1 cellular context compared by ENCODE assay signal in genomic region chr4:109815151-109816081, GRCh38.
TF ChIP-seq lines count a peak whose summit lies in the region.

TSS of gene GAR1 (plus strand) at chr4:109815762. CDS start at chr4:109816165, 403 bp downstream.

TF ChIP-seq in HepG2, 621 proteins besides CTCF, POLR2A, EP300 and RAD21 (continued from another document and continues in another):
- TF ChIP-seq PRDM10 (CRISPR knock-in tag; IDR thresholded peaks at IDR 0.05; ENCODE audit: low read depth) (peak; percentile 6; the same call in 1 of the 2 replicates), ZFP37 (CRISPR knock-in tag; IDR thresholded peaks at IDR 0.05; ENCODE audit: borderline replicate concordance) (peak; percentile 18; the same call in 1 of the 2 replicates), ZZZ3 (CRISPR knock-in tag; IDR thresholded peaks at IDR 0.05; ENCODE audit: borderline replicate concordance) (no peak), FOXP1 (IDR thresholded peaks at IDR 0.05) (no peak), FOXP1 (CRISPR knock-in tag; IDR thresholded peaks at IDR 0.05) (peak; percentile 8; the same call in 1 of the 2 replicates), ISL2 (CRISPR knock-in tag; IDR thresholded peaks at IDR 0.05) (0 out of 2 replicates have a peak, but pooled peaks have one; percentile 47), ZNF674 (CRISPR knock-in tag; IDR thresholded peaks at IDR 0.05; ENCODE audit: low read depth) (no peak), YEATS4 (CRISPR knock-in tag; IDR thresholded peaks at IDR 0.05; ENCODE audit: borderline replicate concordance) (peak; percentile 95), ZNF652 (CRISPR knock-in tag; IDR thresholded peaks at IDR 0.05; ENCODE audit: borderline replicate concordance, low read depth) (no peak), ZNF512B (CRISPR knock-in tag; IDR thresholded peaks at IDR 0.05; ENCODE audit: borderline replicate concordance) (no peak), STAG1 (CRISPR knock-in tag; IDR thresholded peaks at IDR 0.05) (0 out of 2 replicates have a peak, but pooled peaks have one; percentile 23), RARA (CRISPR knock-in tag; IDR thresholded peaks at IDR 0.05) (peak; percentile 37; the same call in 1 of the 2 replicates), KLF13 (CRISPR knock-in tag; IDR thresholded peaks at IDR 0.05) (no peak), MLLT10 (CRISPR knock-in tag; IDR thresholded peaks at IDR 0.05) (no peak), SP140L (CRISPR knock-in tag; IDR thresholded peaks at IDR 0.05; ENCODE audit: borderline replicate concordance) (0 out of 2 replicates have a peak, but pooled peaks have one; percentile 42), FOSL1 (CRISPR knock-in tag; IDR thresholded peaks at IDR 0.05; ENCODE audit: borderline replicate concordance) (no peak), RNF2 (conservative IDR thresholded peaks at IDR 0.05; ENCODE audit: low read depth) (peak; percentile 87), ZNF777 (CRISPR knock-in tag; IDR thresholded peaks at IDR 0.05) (peak; percentile 66), NCOA2 (CRISPR knock-in tag; IDR thresholded peaks at IDR 0.05) (peak; percentile 29; the same call in 1 of the 2 replicates), ZNF616 (CRISPR knock-in tag; IDR thresholded peaks at IDR 0.05; ENCODE audit: low read depth) (peak; percentile 20; the same call in 1 of the 2 replicates), SMAD3 (CRISPR knock-in tag; IDR thresholded peaks at IDR 0.05) (peak; percentile 84; the same call in 1 of the 2 replicates), ZNF24 (IDR thresholded peaks at IDR 0.05) (no peak), KDM5B (CRISPR knock-in tag; IDR thresholded peaks at IDR 0.05; ENCODE audit: borderline replicate concordance) (peak; percentile 78; the same call in 1 of the 2 replicates), EEA1 (CRISPR knock-in tag; IDR thresholded peaks at IDR 0.05; ENCODE audit: borderline replicate concordance) (peak; percentile 63; the same call in 1 of the 2 replicates), YEATS2 (CRISPR knock-in tag; IDR thresholded peaks at IDR 0.05; ENCODE audit: borderline replicate concordance) (peak; percentile 92), MAZ (IDR thresholded peaks at IDR 0.05; ENCODE audit: borderline replicate concordance, low read depth, low read length) (no peak), MAZ (CRISPR knock-in tag; IDR thresholded peaks at IDR 0.05; ENCODE audit: low read depth) (peak; percentile 40), ZNF292 (CRISPR knock-in tag; IDR thresholded peaks at IDR 0.05; ENCODE audit: borderline replicate concordance, low read depth) (0 out of 2 replicates have a peak, but pooled peaks have one; percentile 18), SALL1 (CRISPR knock-in tag; IDR thresholded peaks at IDR 0.05) (peak; percentile 61; the same call in 1 of the 2 replicates), ZNF891 (CRISPR knock-in tag; IDR thresholded peaks at IDR 0.05) (peak; percentile 46), FOXP4 (CRISPR knock-in tag; IDR thresholded peaks at IDR 0.05) (peak; percentile 23; the same call in 1 of the 2 replicates), FOXK2 (IDR thresholded peaks at IDR 0.05) (peak; percentile 45; the same call in 1 of the 2 replicates), ZNF407 (CRISPR knock-in tag; IDR thresholded peaks at IDR 0.05; ENCODE audit: not compliant biosample characterization) (peak; percentile 35)
- TF ChIP-seq, protein P1, sequence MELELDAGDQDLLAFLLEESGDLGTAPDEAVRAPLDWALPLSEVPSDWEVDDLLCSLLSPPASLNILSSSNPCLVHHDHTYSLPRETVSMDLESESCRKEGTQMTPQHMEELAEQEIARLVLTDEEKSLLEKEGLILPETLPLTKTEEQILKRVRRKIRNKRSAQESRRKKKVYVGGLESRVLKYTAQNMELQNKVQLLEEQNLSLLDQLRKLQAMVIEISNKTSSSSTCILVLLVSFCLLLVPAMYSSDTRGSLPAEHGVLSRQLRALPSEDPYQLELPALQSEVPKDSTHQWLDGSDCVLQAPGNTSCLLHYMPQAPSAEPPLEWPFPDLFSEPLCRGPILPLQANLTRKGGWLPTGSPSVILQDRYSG (CRISPR knock-in tag; IDR thresholded peaks at IDR 0.05), result 0 out of 2 replicates have a peak, but pooled peaks have one; percentile 30
- TF ChIP-seq, protein P2, sequence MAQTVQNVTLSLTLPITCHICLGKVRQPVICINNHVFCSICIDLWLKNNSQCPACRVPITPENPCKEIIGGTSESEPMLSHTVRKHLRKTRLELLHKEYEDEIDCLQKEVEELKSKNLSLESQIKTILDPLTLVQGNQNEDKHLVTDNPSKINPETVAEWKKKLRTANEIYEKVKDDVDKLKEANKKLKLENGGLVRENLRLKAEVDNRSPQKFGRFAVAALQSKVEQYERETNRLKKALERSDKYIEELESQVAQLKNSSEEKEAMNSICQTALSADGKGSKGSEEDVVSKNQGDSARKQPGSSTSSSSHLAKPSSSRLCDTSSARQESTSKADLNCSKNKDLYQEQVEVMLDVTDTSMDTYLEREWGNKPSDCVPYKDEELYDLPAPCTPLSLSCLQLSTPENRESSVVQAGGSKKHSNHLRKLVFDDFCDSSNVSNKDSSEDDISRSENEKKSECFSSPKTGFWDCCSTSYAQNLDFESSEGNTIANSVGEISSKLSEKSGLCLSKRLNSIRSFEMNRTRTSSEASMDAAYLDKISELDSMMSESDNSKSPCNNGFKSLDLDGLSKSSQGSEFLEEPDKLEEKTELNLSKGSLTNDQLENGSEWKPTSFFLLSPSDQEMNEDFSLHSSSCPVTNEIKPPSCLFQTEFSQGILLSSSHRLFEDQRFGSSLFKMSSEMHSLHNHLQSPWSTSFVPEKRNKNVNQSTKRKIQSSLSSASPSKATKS (CRISPR knock-in tag; IDR thresholded peaks at IDR 0.05), result no peak
- TF ChIP-seq, protein P3, sequence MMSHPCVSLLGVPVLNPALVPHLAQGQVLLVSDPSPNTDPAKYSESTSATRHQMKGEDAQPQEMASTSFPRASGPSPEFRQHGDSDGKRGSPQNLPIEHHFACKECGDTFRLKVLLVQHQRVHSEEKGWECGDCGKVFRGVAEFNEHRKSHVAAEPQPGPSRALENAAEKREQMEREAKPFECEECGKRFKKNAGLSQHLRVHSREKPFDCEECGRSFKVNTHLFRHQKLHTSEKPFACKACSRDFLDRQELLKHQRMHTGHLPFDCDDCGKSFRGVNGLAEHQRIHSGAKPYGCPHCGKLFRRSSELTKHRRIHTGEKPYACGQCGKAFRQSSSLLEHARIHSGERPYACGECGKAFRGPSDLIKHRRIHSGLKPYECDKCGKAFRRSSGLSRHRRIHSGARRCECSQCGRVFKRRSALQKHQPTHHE (CRISPR knock-in tag; IDR thresholded peaks at IDR 0.05; ENCODE audit: borderline replicate concordance), result 0 out of 2 replicates have a peak, but pooled peaks have one; percentile 61
